In genomic region chr21:42313501-42313969, GRCh38 we compare ENCODE assay signal across 10 cellular contexts.
A peak's percentile ranks its signal among the peaks of the same experiment; 100 is the strongest.
DNase-seq lines count a peak whose midpoint lies in the region; ATAC-seq and TF ChIP-seq lines count a peak whose summit lies in the region.
"Had no signal": no experiment of that assay in that cellular context is flagged by ENCODE, and none has a peak within 500 bp of the region (broad histone marks: within the 10 kb centered on the region; RNA-seq: fewer than 3 reads in every experiment).

No MANE protein-coding gene starts in this region.

- peak overlapping the region; percentile 30 to 51 for H3K9ac ChIP-seq in duodenal mucosa (ENCODE audit: low read depth in 1 of 2, low read length in 2 of 2)

- peak; percentile 8 for ATAC-seq in stimulated activated effector memory CD8-positive, alpha-beta T cell treated with anti-CD3 and anti-CD28 coated beads, Interleukin-12 subunit alpha, Interleukin-12 subunit beta, amount 100 ng/mL, for 72 hours
- no peak for ATAC-seq in stimulated activated naive CD8-positive, alpha-beta T cell treated with anti-CD3 and anti-CD28 coated beads, Interleukin-15, amount 100 ng/mL, for 72 hours

- H3K4me1 Mint-ChIP-seq in stimulated activated effector memory CD8-positive, alpha-beta T cell treated with anti-CD3 and anti-CD28 coated beads, Interleukin-12 subunit alpha, Interleukin-12 subunit beta, amount 100 ng/mL, for 72 hours = no peaks in the 10 kb centered on the region
- peaks cover 7% of the 10 kb centered on the region for H3K4me1 Mint-ChIP-seq in stimulated activated naive CD8-positive, alpha-beta T cell treated with anti-CD3 and anti-CD28 coated beads, Interleukin-15, amount 100 ng/mL, for 72 hours

- no peaks in the 10 kb centered on the region for H3K36me3 ChIP-seq in duodenal mucosa (ENCODE audit: control insufficient read depth in 1 of 2, insufficient read depth in 2 of 2, low read length in 2 of 2)
- H3K36me3 ChIP-seq in effector memory CD4-positive, alpha-beta T cell (ENCODE audit: control insufficient read depth, insufficient read depth, low read length) = no peaks in the 10 kb centered on the region

- no peak for TF ChIP-seq CTCF in GM20000 (IDR thresholded peaks at IDR 0.05; ENCODE audit: extremely low read depth, missing control alignments)

- peak overlapping the region; percentile 37 to 52 for H3K4me3 ChIP-seq in duodenal mucosa (ENCODE audit: low read depth in 1 of 2, low read length in 2 of 2)
- no peak overlapping the region for H3K4me3 ChIP-seq in effector memory CD4-positive, alpha-beta T cell (ENCODE audit: insufficient read depth, low read depth, low read length, poor library complexity, severe bottlenecking)

- H3K9me3 ChIP-seq in duodenal mucosa (ENCODE audit: control insufficient read depth in 1 of 2, low read length in 2 of 2) = no peaks in the 10 kb centered on the region
- H3K9me3 ChIP-seq in effector memory CD4-positive, alpha-beta T cell (ENCODE audit: control insufficient read depth, low read length) = no peaks in the 10 kb centered on the region

- peak; percentile 54 for DNase-seq in activated effector memory CD4-positive, alpha-beta T cell treated with anti-CD3 and anti-CD28 coated beads, Interleukin-2, amount 50 U/mL, for 16 hours
- DNase-seq in activated effector memory CD4-positive, alpha-beta T cell treated with Interleukin-2 at 50 U/mL for 16 hours = no peak
- peak; percentile 73 for DNase-seq in NCI-H510A treated with DMSO at 0.1 percent for 48 hours (lab: John Stamatoyannopoulos, UW)
- DNase-seq in stimulated activated effector memory CD8-positive, alpha-beta T cell treated with anti-CD3 and anti-CD28 coated beads, Interleukin-12 subunit alpha, Interleukin-12 subunit beta, amount 100 ng/mL, for 72 hours (ENCODE audit: low spot score in 2 of 2) = no peak
- no peak for DNase-seq in effector memory CD4-positive, alpha-beta T cell
- no peak for DNase-seq in stimulated activated naive CD8-positive, alpha-beta T cell treated with anti-CD3 and anti-CD28 coated beads, Interleukin-15, amount 100 ng/mL, for 72 hours
- no peak for DNase-seq in GM20000 (ENCODE audit: low spot score)
- DNase-seq: activated CD4-positive, alpha-beta memory T cell treated with anti-CD3 and anti-CD28 coated beads, Interleukin-2, amount 10 ng/mL, durations not matched to agents 7 days and 5 days; NCI-H1048 had no signal

- no peaks in the 10 kb centered on the region for H3K9me3 Mint-ChIP-seq in stimulated activated effector memory CD8-positive, alpha-beta T cell treated with anti-CD3 and anti-CD28 coated beads, Interleukin-12 subunit alpha, Interleukin-12 subunit beta, amount 100 ng/mL, for 72 hours
- H3K9me3 Mint-ChIP-seq in stimulated activated naive CD8-positive, alpha-beta T cell treated with anti-CD3 and anti-CD28 coated beads, Interleukin-15, amount 100 ng/mL, for 72 hours = no peaks in the 10 kb centered on the region
- H3K9me3 Mint-ChIP-seq: activated CD4-positive, alpha-beta memory T cell treated with anti-CD3 and anti-CD28 coated beads, Interleukin-2, amount 10 ng/mL, durations not matched to agents 7 days and 5 days had no signal

- no peaks in the 10 kb centered on the region for H3K36me3 Mint-ChIP-seq in stimulated activated effector memory CD8-positive, alpha-beta T cell treated with anti-CD3 and anti-CD28 coated beads, Interleukin-12 subunit alpha, Interleukin-12 subunit beta, amount 100 ng/mL, for 72 hours

- peaks cover 53 to 71% of the 10 kb centered on the region in 2 donors for H3K4me1 ChIP-seq in duodenal mucosa (ENCODE audit: control insufficient read depth in 1 of 2, insufficient read depth in 2 of 2, low read length in 2 of 2)
- no peaks in the 10 kb centered on the region for H3K4me1 ChIP-seq in effector memory CD4-positive, alpha-beta T cell (ENCODE audit: control insufficient read depth, insufficient read depth, low read length, poor library complexity, severe bottlenecking)

- no peak overlapping the region for H3K27ac Mint-ChIP-seq in stimulated activated effector memory CD8-positive, alpha-beta T cell treated with anti-CD3 and anti-CD28 coated beads, Interleukin-12 subunit alpha, Interleukin-12 subunit beta, amount 100 ng/mL, for 72 hours
- H3K27ac Mint-ChIP-seq in stimulated activated naive CD8-positive, alpha-beta T cell treated with anti-CD3 and anti-CD28 coated beads, Interleukin-15, amount 100 ng/mL, for 72 hours = no peak overlapping the region
- H3K27ac Mint-ChIP-seq: activated CD4-positive, alpha-beta memory T cell treated with anti-CD3 and anti-CD28 coated beads, Interleukin-2, amount 10 ng/mL, durations not matched to agents 7 days and 5 days had no signal

- H3K27ac ChIP-seq in duodenal mucosa (ENCODE audit: low read depth, low read length) = peak overlapping the region; percentile 37
- H3K27ac ChIP-seq in effector memory CD4-positive, alpha-beta T cell (ENCODE audit: insufficient read depth, low read length, poor library complexity, severe bottlenecking) = no peak overlapping the region

- H3K27me3 ChIP-seq in duodenal mucosa (ENCODE audit: control insufficient read depth in 1 of 2, insufficient read depth in 2 of 2, low read length in 2 of 2) = no peaks in the 10 kb centered on the region
- no peaks in the 10 kb centered on the region for H3K27me3 ChIP-seq in effector memory CD4-positive, alpha-beta T cell (replicated peaks; ENCODE audit: control insufficient read depth, insufficient read depth, low read length, poor library complexity, severe bottlenecking)

- no peaks in the 10 kb centered on the region for H3K27me3 Mint-ChIP-seq in stimulated activated naive CD8-positive, alpha-beta T cell treated with anti-CD3 and anti-CD28 coated beads, Interleukin-15, amount 100 ng/mL, for 72 hours

- H3K4me3 Mint-ChIP-seq in stimulated activated effector memory CD8-positive, alpha-beta T cell treated with anti-CD3 and anti-CD28 coated beads, Interleukin-12 subunit alpha, Interleukin-12 subunit beta, amount 100 ng/mL, for 72 hours = no peak overlapping the region
- no peak overlapping the region for H3K4me3 Mint-ChIP-seq in stimulated activated naive CD8-positive, alpha-beta T cell treated with anti-CD3 and anti-CD28 coated beads, Interleukin-15, amount 100 ng/mL, for 72 hours
- H3K4me3 Mint-ChIP-seq: activated CD4-positive, alpha-beta memory T cell treated with anti-CD3 and anti-CD28 coated beads, Interleukin-2, amount 10 ng/mL, durations not matched to agents 7 days and 5 days had no signal

Comparison
In these comparisons a context has a peak if more than half of its experiments do, and no peak if none do; other contexts are left out.
1. DNase-seq: peak in activated effector memory CD4-positive, alpha-beta T cell treated with anti-CD3 and anti-CD28 coated beads, Interleukin-2, amount 50 U/mL, for 16 hours (single experiment) and NCI-H510A treated with DMSO at 0.1 percent for 48 hours (single experiment); none in activated effector memory CD4-positive, alpha-beta T cell treated with Interleukin-2 at 50 U/mL for 16 hours (single experiment), stimulated activated effector memory CD8-positive, alpha-beta T cell treated with anti-CD3 and anti-CD28 coated beads, Interleukin-12 subunit alpha, Interleukin-12 subunit beta, amount 100 ng/mL, for 72 hours (0 of 2), effector memory CD4-positive, alpha-beta T cell (0 of 3), stimulated activated naive CD8-positive, alpha-beta T cell treated with anti-CD3 and anti-CD28 coated beads, Interleukin-15, amount 100 ng/mL, for 72 hours (0 of 2) and GM20000 (single experiment).